In the genomic region with DNA sequence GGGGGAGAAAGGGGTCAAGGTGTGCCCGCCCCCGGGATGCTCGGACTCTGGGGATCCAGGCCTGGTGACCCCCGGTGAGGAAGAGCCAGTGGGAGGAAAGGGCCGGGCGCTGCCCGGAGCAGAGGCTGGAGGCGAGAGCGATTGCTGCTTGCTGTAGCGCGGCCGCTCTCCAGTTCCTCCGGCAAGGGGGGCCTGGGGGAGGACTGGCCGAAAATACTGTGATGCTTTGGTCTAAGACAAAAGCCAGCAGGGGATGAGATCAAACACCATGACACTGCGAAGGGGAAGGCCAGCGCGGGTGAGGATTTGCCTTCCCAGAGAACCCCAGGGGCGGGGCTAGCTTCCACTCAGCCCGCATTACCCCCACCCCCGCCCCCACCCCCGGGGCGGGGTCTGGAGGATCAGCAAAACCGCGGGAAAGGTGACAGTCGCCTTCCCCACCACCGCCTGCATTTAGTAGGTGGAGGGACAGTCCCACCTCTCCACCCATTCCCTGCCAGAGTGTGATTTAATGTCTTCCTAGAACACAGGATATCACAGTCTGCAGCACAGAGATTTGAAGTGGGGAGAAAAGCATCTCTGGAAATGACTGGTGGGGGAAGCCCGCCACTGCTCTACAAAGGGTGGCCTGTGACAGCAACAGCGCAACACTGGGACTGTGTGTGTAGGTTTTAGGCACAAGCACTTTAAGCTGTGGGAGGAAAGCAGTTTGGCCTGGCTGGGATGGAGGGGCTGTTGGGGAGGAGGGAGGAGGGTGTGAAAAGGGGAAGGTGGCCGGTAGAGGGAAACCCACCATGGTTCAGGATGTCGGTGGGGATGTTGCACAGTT, we compare ENCODE assay signal across 8 cellular contexts. TPM values are rescaled to one million over a fixed set of nuclear protein-coding genes. Genes with fewer than 3 reads are reported as not detected.
A peak's percentile ranks its signal among the peaks of the same experiment; 100 is the strongest.
DNase-seq lines count a peak whose midpoint lies in the region; ATAC-seq and TF ChIP-seq lines count a peak whose summit lies in the region.

No MANE protein-coding gene starts in this region.

- ATAC-seq in GM19328 (IDR thresholded peaks at IDR 0.05; ENCODE audit: unreplicated experiment) (peak; percentile 81), HG03442 (IDR thresholded peaks at IDR 0.05; ENCODE audit: unreplicated experiment) (peak; percentile 93)
- peak; percentile 91 for ATAC-seq in activated CD8-positive, alpha-beta T cell treated with anti-CD3 and anti-CD28 coated beads, Interleukin-2, amount 10 ng/mL, durations not matched to agents 7 days and 5 days

- H3K4me3 ChIP-seq in endodermal cell (ENCODE audit: low read length) = peak overlapping the region; percentile 75
- H3K4me3 ChIP-seq in mucosa of rectum (ENCODE audit: low read length in 2 of 2) = peak overlapping the region; percentile 63 to 65

- WGBS in endodermal cell (ENCODE audit: insufficient coverage in 1 of 2, insufficient read length in 1 of 2), 2 experiments = 9 to 15% methylated on average over 11 to 23 of the region's 30 CpGs

- H3K4me1 Mint-ChIP-seq in activated CD8-positive, alpha-beta T cell treated with anti-CD3 and anti-CD28 coated beads, Interleukin-2, amount 10 ng/mL, durations not matched to agents 7 days and 5 days (ENCODE audit: low read depth) = peaks cover 25% of the 10 kb centered on the region
- peaks cover 22% of the 10 kb centered on the region for H3K4me1 Mint-ChIP-seq in endodermal cell

- peak overlapping the region; percentile 93 for H3K27ac ChIP-seq in endodermal cell (ENCODE audit: low read depth, low read length)
- peak overlapping the region in 1 of 2 donors; percentile 32 for H3K27ac ChIP-seq in mucosa of rectum (ENCODE audit: low read depth in 2 of 2, low read length in 2 of 2)

- H3K9me3 Mint-ChIP-seq in activated CD8-positive, alpha-beta T cell treated with anti-CD3 and anti-CD28 coated beads, Interleukin-2, amount 10 ng/mL, durations not matched to agents 7 days and 5 days (ENCODE audit: insufficient read depth) = no peaks in the 10 kb centered on the region
- H3K9me3 Mint-ChIP-seq in endodermal cell = peaks cover 2% of the 10 kb centered on the region

- DNase-seq in AG20443 (ENCODE audit: low spot score) = peak; percentile 82
- DNase-seq in NCI-H774 (lab: John Stamatoyannopoulos, UW) = peak; percentile 90
- DNase-seq in activated CD8-positive, alpha-beta T cell treated with anti-CD3 and anti-CD28 coated beads, Interleukin-2, amount 10 ng/mL, durations not matched to agents 7 days and 5 days = peak; percentile 72
- peak; percentile 100 for DNase-seq in endodermal cell
- DNase-seq in stimulated activated CD8-positive, alpha-beta memory T cell treated with anti-CD3 and anti-CD28 coated beads, Interleukin-7, amount 100 ng/mL, for 4 hours (ENCODE audit: low read depth in 2 of 2) = peak; percentile 82 to 86

- H3K9ac ChIP-seq in endodermal cell (ENCODE audit: extremely low read depth, low read length, poor library complexity, severe bottlenecking) (peak overlapping the region; percentile 77), mucosa of rectum (ENCODE audit: low read depth in 1 of 2, low read length in 2 of 2) (peak overlapping the region in 1 of 2 donors; percentile 6)

- H3K36me3 ChIP-seq in endodermal cell (ENCODE audit: control insufficient read depth, insufficient read depth, low read length) (peaks cover 12% of the 10 kb centered on the region), mucosa of rectum (ENCODE audit: control insufficient read depth in 2 of 2, insufficient read depth in 2 of 2, low read length in 2 of 2) (no peaks in the 10 kb centered on the region)

- CTCF ChIA-PET in activated CD8-positive, alpha-beta T cell treated with anti-CD3 and anti-CD28 coated beads, Interleukin-2, amount 10 ng/mL, durations not matched to agents 7 days and 5 days (lab: Charles Lee) = no interaction called here

- H3K27me3 ChIP-seq in endodermal cell (ENCODE audit: control insufficient read depth, insufficient read depth, low read length, poor library complexity, severe bottlenecking) = no peaks in the 10 kb centered on the region
- H3K27me3 ChIP-seq in mucosa of rectum (ENCODE audit: control insufficient read depth in 2 of 2, insufficient read depth in 2 of 2, low read length in 2 of 2) = no peaks in the 10 kb centered on the region

- no peak for TF ChIP-seq CTCF in endodermal cell (conservative IDR thresholded peaks at IDR 0.05)

- no peaks in the 10 kb centered on the region for H3K36me3 Mint-ChIP-seq in activated CD8-positive, alpha-beta T cell treated with anti-CD3 and anti-CD28 coated beads, Interleukin-2, amount 10 ng/mL, durations not matched to agents 7 days and 5 days (ENCODE audit: low read depth)
- H3K36me3 Mint-ChIP-seq in endodermal cell (ENCODE audit: low read depth) = peaks cover 16% of the 10 kb centered on the region

- H3K9me3 ChIP-seq in endodermal cell (ENCODE audit: control insufficient read depth, low read length) = no peaks in the 10 kb centered on the region
- no peaks in the 10 kb centered on the region for H3K9me3 ChIP-seq in mucosa of rectum (ENCODE audit: control insufficient read depth in 2 of 2, low read length in 2 of 2)

- POLR2A ChIA-PET in activated CD8-positive, alpha-beta T cell treated with anti-CD3 and anti-CD28 coated beads, Interleukin-2, amount 10 ng/mL, durations not matched to agents 7 days and 5 days (lab: Charles Lee) = interaction anchor here (1.0 kb wide), 1 partner anchor 51 kb away, joined by 3 read pairs; no protein-coding TSS in a partner anchor

- H3K4me1 ChIP-seq in endodermal cell (ENCODE audit: control insufficient read depth, insufficient read depth, low read length) = peaks cover 7% of the 10 kb centered on the region
- peaks cover 3 to 16% of the 10 kb centered on the region in 2 donors for H3K4me1 ChIP-seq in mucosa of rectum (ENCODE audit: control insufficient read depth in 2 of 2, insufficient read depth in 2 of 2, low read length in 2 of 2)

- peak overlapping the region; percentile 73 for H3K4me3 Mint-ChIP-seq in activated CD8-positive, alpha-beta T cell treated with anti-CD3 and anti-CD28 coated beads, Interleukin-2, amount 10 ng/mL, durations not matched to agents 7 days and 5 days
- H3K4me3 Mint-ChIP-seq in endodermal cell = peak overlapping the region; percentile 68

- H3K27me3 Mint-ChIP-seq in activated CD8-positive, alpha-beta T cell treated with anti-CD3 and anti-CD28 coated beads, Interleukin-2, amount 10 ng/mL, durations not matched to agents 7 days and 5 days (ENCODE audit: low read depth) = peaks cover 43% of the 10 kb centered on the region
- no peaks in the 10 kb centered on the region for H3K27me3 Mint-ChIP-seq in endodermal cell (ENCODE audit: insufficient read depth)

- peak overlapping the region; percentile 60 for H3K27ac Mint-ChIP-seq in activated CD8-positive, alpha-beta T cell treated with anti-CD3 and anti-CD28 coated beads, Interleukin-2, amount 10 ng/mL, durations not matched to agents 7 days and 5 days
- peak overlapping the region; percentile 91 for H3K27ac Mint-ChIP-seq in endodermal cell

RNA-seq across cellular contexts. Expression of a gene that starts 25.7 kb away (rescaled TPM):
- total RNA-seq in activated CD8-positive, alpha-beta T cell treated with anti-CD3 and anti-CD28 coated beads, Interleukin-2, amount 10 ng/mL, durations not matched to agents 7 days and 5 days = 1 to 10 TPM; 1.7 to 2.3 TPM
- 100 to 1,000 TPM; 103 to 165 TPM for total RNA-seq in endodermal cell
- polyA plus RNA-seq in endodermal cell (2013, experiment 1 of 2) = 133 TPM
- polyA plus RNA-seq in endodermal cell (2013, experiment 2 of 2) = 140 TPM

Comparison
In these comparisons a context has a peak if more than half of its experiments do, and no peak if none do; other contexts are left out.
1. RNA of a gene that starts 25.7 kb away (total RNA-seq): 103 to 165 TPM in endodermal cell; 1.7 to 2.3 TPM in activated CD8-positive, alpha-beta T cell treated with anti-CD3 and anti-CD28 coated beads, Interleukin-2, amount 10 ng/mL, durations not matched to agents 7 days and 5 days; every median in the first group is over 10 times any median in the second.
2. Peak in every context shown above with its lines, with median percentiles within 50 percentile points of each other: DNase-seq and ATAC-seq.